9 cellular contexts compared by ENCODE assay signal in genomic region chr21:45080639-45081414, GRCh38. TPM values are rescaled to one million over a fixed set of nuclear protein-coding genes. Genes with fewer than 3 reads are reported as not detected.
DNase-seq lines count a peak whose midpoint lies in the region; TF ChIP-seq lines count a peak whose summit lies in the region.
"Had no signal": no experiment of that assay in that cellular context is flagged by ENCODE, and none has a peak within 500 bp of the region (broad histone marks: within the 10 kb centered on the region; RNA-seq: fewer than 3 reads in every experiment).

No MANE protein-coding gene starts in this region.

- TF ChIP-seq POLR2A in NB4 (IDR thresholded peaks at IDR 0.05; ENCODE audit: extremely low read depth, insufficient read length), result no peak
- TF ChIP-seq POLR2A in testis (IDR thresholded peaks at IDR 0.05), result no peak

- no peaks in the 10 kb centered on the region for H3K27me3 Mint-ChIP-seq in activated naive CD8-positive, alpha-beta T cell

- H3K4me3 Mint-ChIP-seq in activated naive CD8-positive, alpha-beta T cell, result peak overlapping the region; percentile 66
- H3K4me3 Mint-ChIP-seq: dendritic cell treated with granulocyte-macrophage colony-stimulating factor and Interleukin-4, amounts not matched to agents 40 ng/mL and 50 ng/mL, for 4 days had no signal

- H3K4me3 ChIP-seq in NB4 (ENCODE audit: low read depth, low read length) (no peak overlapping the region), testis (no peak overlapping the region)

- intact Hi-C loops in posterior cingulate gyrus (cut with DNase I) (loop anchor here (2.0 kb wide), 1 partner anchor 66 kb away; no protein-coding TSS in a partner anchor), testis (cut with DNase I; ENCODE audit: low total_unique reads) (no loop called here)

- 71 to 72% methylated on average over 8 of the region's 8 CpGs for WGBS in testis, 2 donors

- no peaks in the 10 kb centered on the region for H3K27me3 ChIP-seq in testis

- H3K4me1 Mint-ChIP-seq in activated naive CD8-positive, alpha-beta T cell (ENCODE audit: low read depth), result peaks cover 96% of the 10 kb centered on the region

- peak; percentile 72 for DNase-seq in AG08396 (ENCODE audit: low spot score)
- peak; percentile 48 for DNase-seq in NB4 (ENCODE audit: low read depth)
- DNase-seq in iris pigment epithelial cell (ENCODE audit: low read depth), result peak; percentile 72
- DNase-seq in posterior cingulate gyrus, result no peak
- no peak for DNase-seq in substantia nigra (lab: John Stamatoyannopoulos, UW)
- no peak for DNase-seq in testis
- no peak for DNase-seq in NCI-H2081 (lab: John Stamatoyannopoulos, UW)

- H3K27ac Mint-ChIP-seq in activated naive CD8-positive, alpha-beta T cell, result peak overlapping the region; percentile 92
- H3K27ac Mint-ChIP-seq: dendritic cell treated with granulocyte-macrophage colony-stimulating factor and Interleukin-4, amounts not matched to agents 40 ng/mL and 50 ng/mL, for 4 days had no signal

- no peaks in the 10 kb centered on the region for H3K4me1 ChIP-seq in testis

- H3K9me3 ChIP-seq in testis, result no peaks in the 10 kb centered on the region

- no peak overlapping the region for H3K27ac ChIP-seq in substantia nigra (ENCODE audit: low read depth, low read length, poor library complexity, severe bottlenecking)
- H3K27ac ChIP-seq in testis, result no peak overlapping the region

- no peaks in the 10 kb centered on the region for H3K9me3 Mint-ChIP-seq in activated naive CD8-positive, alpha-beta T cell (ENCODE audit: low read depth)
- H3K9me3 Mint-ChIP-seq: dendritic cell treated with granulocyte-macrophage colony-stimulating factor and Interleukin-4, amounts not matched to agents 40 ng/mL and 50 ng/mL, for 4 days had no signal

- H3K36me3 ChIP-seq in testis (ENCODE audit: low read depth, missing control alignments), result no peaks in the 10 kb centered on the region

- TF ChIP-seq CTCF in NB4 (IDR thresholded peaks at IDR 0.05; ENCODE audit: low read depth, low read length), result no peak
- no peak for TF ChIP-seq CTCF in testis (IDR thresholded peaks at IDR 0.05)

- peaks cover 8% of the 10 kb centered on the region for H3K36me3 Mint-ChIP-seq in activated naive CD8-positive, alpha-beta T cell

RNA-seq across cellular contexts. Expression of gene ADARB1, which starts 6.4 kb away (rescaled TPM):
- total RNA-seq in testis, result 10 to 100 TPM; 17.6 TPM
- 23.0 TPM for polyA plus RNA-seq in testis (ENCODE audit: insufficient read depth, low read depth, low replicate concordance)

Comparison
In these comparisons a context has a peak if more than half of its experiments do, and no peak if none do; other contexts are left out.
1. DNase-seq: peak in AG08396 (single experiment), NB4 (single experiment) and iris pigment epithelial cell (single experiment); none in posterior cingulate gyrus (0 of 10), substantia nigra (0 of 49), testis (single experiment) and NCI-H2081 (0 of 2).